Comparison of ENCODE assay signal across 18 cellular contexts in genomic region chr14:100671386-100671901, GRCh38. TPM values are rescaled to one million over a fixed set of nuclear protein-coding genes. Genes with fewer than 3 reads are reported as not detected.
A peak's percentile ranks its signal among the peaks of the same experiment; 100 is the strongest.
DNase-seq lines count a peak whose midpoint lies in the region; ATAC-seq and TF ChIP-seq lines count a peak whose summit lies in the region.
"Had no signal": no experiment of that assay in that cellular context is flagged by ENCODE, and none has a peak within 500 bp of the region (broad histone marks: within the 10 kb centered on the region; RNA-seq: fewer than 3 reads in every experiment).

No MANE protein-coding gene starts in this region.

- peak; percentile 2 for DNase-seq in left ventricle myocardium superior
- no peak for DNase-seq in heart left ventricle
- DNase-seq in PC-3: no peak
- no peak for DNase-seq in stimulated activated naive CD8-positive, alpha-beta T cell treated with anti-CD3 and anti-CD28 coated beads, Interleukin-15, amount 100 ng/mL, for 72 hours
- DNase-seq in HEK293T (ENCODE audit: extremely low spot score): no peak
- DNase-seq: 8988T; Calu3; CD4-positive, alpha-beta memory T cell; GF-D8; GOT3; H7 had no signal

- BruUV-seq in PC-3 (replicated peaks; lab: Mats Ljungman, UMichigan): no TSS peak

- H3K27ac ChIP-seq in heart left ventricle (no peak overlapping the region), PC-3 (ENCODE audit: low read length) (no peak overlapping the region)
- H3K27ac ChIP-seq: BLaER1 had no signal

- no peak for TF ChIP-seq CTCF in heart left ventricle (IDR thresholded peaks at IDR 0.05)
- TF ChIP-seq CTCF in brain (conservative IDR thresholded peaks at IDR 0.05): no peak
- no peak for TF ChIP-seq CTCF in nephron (IDR thresholded peaks at IDR 0.05; ENCODE audit: unreplicated experiment in 3 of 3)
- no peak for TF ChIP-seq CTCF in PC-3 (conservative IDR thresholded peaks at IDR 0.05; ENCODE audit: low read depth, low read length)

- peaks cover 8% of the 10 kb centered on the region for H3K27me3 Mint-ChIP-seq in brain
- H3K27me3 Mint-ChIP-seq in nephron (ENCODE audit: low read depth): peaks cover 36% of the 10 kb centered on the region
- peaks cover 84% of the 10 kb centered on the region for H3K27me3 Mint-ChIP-seq in stimulated activated naive CD8-positive, alpha-beta T cell treated with anti-CD3 and anti-CD28 coated beads, Interleukin-15, amount 100 ng/mL, for 72 hours

- H3K79me2 ChIP-seq in PC-3 (ENCODE audit: low read length): no peaks in the 10 kb centered on the region

- no peak for TF ChIP-seq POLR2A in heart left ventricle (IDR thresholded peaks at IDR 0.05)

- H3K36me3 ChIP-seq in heart left ventricle (no peaks in the 10 kb centered on the region), PC-3 (ENCODE audit: low read depth, low read length) (no peaks in the 10 kb centered on the region)
- H3K36me3 ChIP-seq: BLaER1 had no signal

- H3K4me2 ChIP-seq in PC-3 (ENCODE audit: low read length): no peak overlapping the region
- H3K4me2 ChIP-seq: BLaER1 had no signal

- H3K4me1 ChIP-seq in heart left ventricle (peaks cover 0 to 16% (median 5%) of the 10 kb centered on the region in 12 donors), PC-3 (ENCODE audit: insufficient read depth, low read length) (peaks cover 16% of the 10 kb centered on the region)

- H2AFZ ChIP-seq in PC-3 (ENCODE audit: low read length): no peak overlapping the region

- no peaks in the 10 kb centered on the region for H3K9me2 ChIP-seq in PC-3 (replicated peaks; ENCODE audit: low read length)

- H3K27ac Mint-ChIP-seq in brain (peak overlapping the region; percentile 19 to 90 (median 49)), nephron (peak overlapping the region in 2 of 3 experiments; percentile 73 to 83)
- no peak overlapping the region for H3K27ac Mint-ChIP-seq in stimulated activated naive CD8-positive, alpha-beta T cell treated with anti-CD3 and anti-CD28 coated beads, Interleukin-15, amount 100 ng/mL, for 72 hours
- H3K27ac Mint-ChIP-seq: CD14-positive monocyte; CD4-positive, alpha-beta memory T cell had no signal

- H3K4me3 Mint-ChIP-seq in brain (peak overlapping the region in 1 of 5 experiments; percentile 66), nephron (peak overlapping the region in 1 of 3 experiments; percentile 21)
- H3K4me3 Mint-ChIP-seq in stimulated activated naive CD8-positive, alpha-beta T cell treated with anti-CD3 and anti-CD28 coated beads, Interleukin-15, amount 100 ng/mL, for 72 hours: no peak overlapping the region
- H3K4me3 Mint-ChIP-seq: CD14-positive monocyte; CD4-positive, alpha-beta memory T cell had no signal

- H3K9me3 Mint-ChIP-seq in brain: peaks cover 0 to 13% (median 0%) of the 10 kb centered on the region in 5 experiments
- no peaks in the 10 kb centered on the region for H3K9me3 Mint-ChIP-seq in nephron
- no peaks in the 10 kb centered on the region for H3K9me3 Mint-ChIP-seq in stimulated activated naive CD8-positive, alpha-beta T cell treated with anti-CD3 and anti-CD28 coated beads, Interleukin-15, amount 100 ng/mL, for 72 hours

- H3K27me3 ChIP-seq in heart left ventricle (peaks cover 0 to 81% (median 24%) of the 10 kb centered on the region in 9 donors), PC-3 (ENCODE audit: low read length) (no peaks in the 10 kb centered on the region)

- no peak overlapping the region for H3K9ac ChIP-seq in PC-3 (ENCODE audit: low read length)
- H3K9ac ChIP-seq: BLaER1 had no signal

- H4K20me1 ChIP-seq in PC-3 (ENCODE audit: low read length): no peaks in the 10 kb centered on the region
- H4K20me1 ChIP-seq: BLaER1 had no signal

- H3K9me3 ChIP-seq in heart left ventricle: peaks cover 0 to 4% (median 0%) of the 10 kb centered on the region in 12 donors
- H3K9me3 ChIP-seq in PC-3 (ENCODE audit: low read length): no peaks in the 10 kb centered on the region
- H3K9me3 ChIP-seq: BLaER1 had no signal

- POLR2A ChIA-PET in PC-3 (lab: Charles Lee; ENCODE audit: unreplicated experiment): no interaction called here
- POLR2A ChIA-PET in HEK293T (lab: Yijun Ruan, JAX): no interaction called here

- H3K4me3 ChIP-seq in heart left ventricle (no peak overlapping the region), PC-3 (ENCODE audit: low read length) (no peak overlapping the region)
- H3K4me3 ChIP-seq: BLaER1 had no signal

- CTCF ChIA-PET in PC-3 (lab: Charles Lee): no interaction called here
- CTCF ChIA-PET in HEK293T (lab: Yijun Ruan, JAX): interaction anchor here (1.0 kb wide), 1 partner anchor 9 kb away, joined by 3 read pairs; no protein-coding TSS in a partner anchor

- H3F3A ChIP-seq in PC-3 (ENCODE audit: low read length, unreplicated experiment): no peaks in the 10 kb centered on the region

- WGBS in heart left ventricle, 4 donors: 81 to 83% (median 82%) methylated on average over 6 of the region's 6 CpGs

- intact Hi-C loops in left ventricle myocardium superior (cut with micrococcal nuclease): no loop called here
- intact Hi-C loops in heart left ventricle (cut with DNase I): loop anchor here in 2 of 10 donors (10.0 kb wide), 1 partner anchor 153 kb away; the partner anchor contains the start of gene MEG3 (in 2 of the 2)
- intact Hi-C loops in PC-3 (cut with micrococcal nuclease): no loop called here

- H3K36me3 Mint-ChIP-seq in brain (no peaks in the 10 kb centered on the region), nephron (ENCODE audit: low read depth) (no peaks in the 10 kb centered on the region)
- H3K36me3 Mint-ChIP-seq: CD4-positive, alpha-beta memory T cell had no signal

- ATAC-seq in left ventricle myocardium superior: no peak
- ATAC-seq in heart left ventricle: no peak
- ATAC-seq in PC-3: no peak
- no peak for ATAC-seq in stimulated activated naive CD8-positive, alpha-beta T cell treated with anti-CD3 and anti-CD28 coated beads, Interleukin-15, amount 100 ng/mL, for 72 hours
- ATAC-seq: HCT116 had no signal

- peaks cover 92% of the 10 kb centered on the region for H3K4me1 Mint-ChIP-seq in brain
- H3K4me1 Mint-ChIP-seq in nephron: peaks cover 74% of the 10 kb centered on the region
- peaks cover 11% of the 10 kb centered on the region for H3K4me1 Mint-ChIP-seq in stimulated activated naive CD8-positive, alpha-beta T cell treated with anti-CD3 and anti-CD28 coated beads, Interleukin-15, amount 100 ng/mL, for 72 hours

TF ChIP-seq in HEK293T, 16 proteins besides CTCF, POLR2A, EP300 and RAD21:
- TF ChIP-seq NFRKB (IDR thresholded peaks at IDR 0.05): no peak
- TF ChIP-seq HDGF (IDR thresholded peaks at IDR 0.05; ENCODE audit: borderline replicate concordance): no peak
- TF ChIP-seq PKNOX1 (IDR thresholded peaks at IDR 0.05): no peak
- TF ChIP-seq SP1 (IDR thresholded peaks at IDR 0.05): no peak
- no peak for TF ChIP-seq FOXM1 (IDR thresholded peaks at IDR 0.05; ENCODE audit: borderline replicate concordance)
- no peak for TF ChIP-seq L3MBTL2 (conservative IDR thresholded peaks at IDR 0.05)
- no peak for TF ChIP-seq SUZ12 (IDR thresholded peaks at IDR 0.05)
- TF ChIP-seq ARNT (IDR thresholded peaks at IDR 0.05): no peak
- no peak for TF ChIP-seq ZNF384 (IDR thresholded peaks at IDR 0.05)
- TF ChIP-seq TARDBP (IDR thresholded peaks at IDR 0.05): no peak

RNA-seq across cellular contexts. Expression of gene DLK1, which starts 55.2 kb away (rescaled TPM):
- 22.7 TPM for total RNA-seq in left ventricle myocardium superior
- 10 to 100 TPM in 5 of 9 donors, 1 to 10 TPM in 4; 1.4 to 52.4 (median 10.2) TPM for total RNA-seq in heart left ventricle
- polyA plus RNA-seq in heart left ventricle: 1 to 10 TPM; 3.7 to 6.4 TPM
- 233 TPM for polyA plus RNA-seq in brain (ENCODE audit: insufficient read depth, low read depth, low replicate concordance)
- not detected in 2 replicates for total RNA-seq in PC-3 (2014; rRNA removed)
- total RNA-seq: A673; Calu3; CD4-positive, alpha-beta memory T cell; HT-29 had no signal
- polyA plus RNA-seq: CD14-positive monocyte; CD4-positive, alpha-beta memory T cell had no signal

Comparison
In these comparisons a context has a peak if more than half of its experiments do, and no peak if none do; other contexts are left out.
1. H3K27ac Mint-ChIP-seq: peak in brain (5 of 5) and nephron (2 of 3); none in stimulated activated naive CD8-positive, alpha-beta T cell treated with anti-CD3 and anti-CD28 coated beads, Interleukin-15, amount 100 ng/mL, for 72 hours (0 of 2).